Comparison of ENCODE assay signal across 1 cellular context in genomic region chr11:1652778-1653540, GRCh38.
TF ChIP-seq lines count a peak whose summit lies in the region.

No MANE protein-coding gene starts in this region.

TF ChIP-seq in endothelial cell of umbilical vein, 7 proteins besides CTCF, POLR2A, EP300 and RAD21:
- TF ChIP-seq EZH2 (IDR thresholded peaks at IDR 0.05; ENCODE audit: borderline replicate concordance, low read depth, low read length, severe bottlenecking): no peak
